ENCODE assay signal across 20 cellular contexts in the genomic region with DNA sequence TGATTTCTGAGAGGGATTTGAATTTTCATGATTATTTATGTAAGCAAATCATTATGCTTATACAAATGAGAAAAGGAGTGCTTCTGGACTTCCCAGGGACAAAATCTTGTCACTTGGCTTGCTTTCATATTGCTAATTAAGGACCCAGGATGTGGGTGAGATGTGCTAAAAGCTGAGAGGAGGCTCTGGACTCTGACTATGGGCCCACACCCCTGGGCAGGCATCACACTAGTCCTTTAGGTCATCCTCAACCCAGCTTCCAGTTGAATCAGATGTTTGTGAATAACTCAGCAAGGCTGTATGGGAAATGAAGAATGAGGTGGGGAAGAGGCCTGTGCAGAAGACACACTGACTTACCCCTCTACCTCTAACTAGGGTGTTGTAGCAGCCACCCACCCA. TPM values are rescaled to one million over a fixed set of nuclear protein-coding genes. Genes with fewer than 3 reads are reported as not detected.
"Had no signal": no experiment of that assay in that cellular context is flagged by ENCODE, and none has a peak within 500 bp of the region (broad histone marks: within the 10 kb centered on the region; RNA-seq: fewer than 3 reads in every experiment).

No MANE protein-coding gene starts in this region.

- H3K36me3 ChIP-seq: adrenal gland, heart left ventricle, thyroid gland had no signal

- ATAC-seq: activated CD4-positive, alpha-beta T cell treated with anti-CD3 and anti-CD28 coated beads for 36 hours; activated CD8-positive, alpha-beta T cell treated with anti-CD3 and anti-CD28 coated beads for 36 hours; activated T-cell treated with anti-CD3 and anti-CD28 coated beads, Interleukin-2, amount 50 U/mL, for 4 hours; heart left ventricle; stimulated activated effector memory CD8-positive, alpha-beta T cell treated with anti-CD3 and anti-CD28 coated beads, Interleukin-12 subunit alpha, Interleukin-12 subunit beta, amount 100 ng/mL, for 72 hours; T-helper 17 cell had no signal

- H3K4me1 Mint-ChIP-seq: brain had no signal

- H3K4me3 ChIP-seq: adrenal gland, heart left ventricle, lung, thyroid gland had no signal

- H3K27ac ChIP-seq: adrenal gland, heart left ventricle, parathyroid adenoma, thyroid gland had no signal

- H2AFZ ChIP-seq: parathyroid adenoma had no signal

- H3K27ac Mint-ChIP-seq: activated CD4-positive, alpha-beta T cell treated with anti-CD3 and anti-CD28 coated beads for 36 hours; activated CD8-positive, alpha-beta T cell treated with anti-CD3 and anti-CD28 coated beads for 36 hours; brain; stimulated activated effector memory CD8-positive, alpha-beta T cell treated with anti-CD3 and anti-CD28 coated beads, Interleukin-12 subunit alpha, Interleukin-12 subunit beta, amount 100 ng/mL, for 72 hours; T-helper 17 cell had no signal

- DNase-seq: activated CD4-positive, alpha-beta T cell treated with anti-CD3 and anti-CD28 coated beads for 36 hours; activated CD8-positive, alpha-beta T cell treated with anti-CD3 and anti-CD28 coated beads for 36 hours; activated effector memory CD4-positive, alpha-beta T cell treated with Interleukin-2 at 50 U/mL for 16 hours; activated naive CD4-positive, alpha-beta T cell treated with anti-CD3 and anti-CD28 coated beads, Interleukin-2, amount 50 U/mL, for 16 hours; activated T-cell treated with anti-CD3 and anti-CD28 coated beads, Interleukin-2, amount 50 U/mL, for 4 hours; cortex of kidney; effector memory CD4-positive, alpha-beta T cell; foreskin melanocyte; heart left ventricle; left cardiac atrium; naive B cell; stimulated activated CD4-positive, alpha-beta T cell treated with anti-CD3 and anti-CD28 coated beads, Interleukin-1b, Interleukin-23, amount 100 ng/mL, for 48 hours; T-helper 17 cell had no signal

- H3K4me3 Mint-ChIP-seq: activated CD4-positive, alpha-beta T cell treated with anti-CD3 and anti-CD28 coated beads for 36 hours; activated CD8-positive, alpha-beta T cell treated with anti-CD3 and anti-CD28 coated beads for 36 hours; activated T-cell treated with anti-CD3 and anti-CD28 coated beads, Interleukin-2, amount 50 U/mL, for 4 hours; brain; stimulated activated effector memory CD8-positive, alpha-beta T cell treated with anti-CD3 and anti-CD28 coated beads, Interleukin-12 subunit alpha, Interleukin-12 subunit beta, amount 100 ng/mL, for 72 hours; T-helper 17 cell had no signal

- H3K9me3 Mint-ChIP-seq: activated CD8-positive, alpha-beta T cell treated with anti-CD3 and anti-CD28 coated beads for 36 hours; activated T-cell treated with anti-CD3 and anti-CD28 coated beads, Interleukin-2, amount 50 U/mL, for 4 hours; stimulated activated effector memory CD8-positive, alpha-beta T cell treated with anti-CD3 and anti-CD28 coated beads, Interleukin-12 subunit alpha, Interleukin-12 subunit beta, amount 100 ng/mL, for 72 hours had no signal

- H3K36me3 Mint-ChIP-seq: brain; naive B cell; stimulated activated effector memory CD8-positive, alpha-beta T cell treated with anti-CD3 and anti-CD28 coated beads, Interleukin-12 subunit alpha, Interleukin-12 subunit beta, amount 100 ng/mL, for 72 hours had no signal

- H3K4me1 ChIP-seq: adrenal gland, parathyroid adenoma had no signal

- H3K9ac ChIP-seq: parathyroid adenoma had no signal

- H3K79me2 ChIP-seq: parathyroid adenoma had no signal

- H3K27me3 ChIP-seq: adrenal gland, thyroid gland had no signal

- H3K9me3 ChIP-seq: adrenal gland, thyroid gland had no signal

RNA-seq across cellular contexts. Expression of a gene that starts 11.9 kb away (rescaled TPM):
- total RNA-seq: activated CD8-positive, alpha-beta T cell treated with anti-CD3 and anti-CD28 coated beads for 36 hours; fibroblast of lung had no signal

RNA-seq across cellular contexts. Expression of a gene that starts 40.4 kb away (rescaled TPM):
- total RNA-seq: left cardiac atrium had no signal
